In genomic region chr4:85221606-85222005, GRCh38 we compare ENCODE assay signal across 8 cellular contexts.
"Had no signal": no experiment of that assay in that cellular context is flagged by ENCODE, and none has a peak within 500 bp of the region (broad histone marks: within the 10 kb centered on the region; RNA-seq: fewer than 3 reads in every experiment).

No MANE protein-coding gene starts in this region.

- ATAC-seq: GM12878 had no signal

- H3K4me3 ChIP-seq: GM12878 had no signal

- FAIRE-seq: G401.6, GM12878, GM12891, GM12892, GM18507, GM19239 had no signal

- DNase-seq: GDM1, GF-D8 had no signal
